ENCODE assay signal across 21 cellular contexts in genomic region chr20:62242196-62242595, GRCh38. TPM values are rescaled to one million over a fixed set of nuclear protein-coding genes. Genes with fewer than 3 reads are reported as not detected.
A peak's percentile ranks its signal among the peaks of the same experiment; 100 is the strongest.
DNase-seq lines count a peak whose midpoint lies in the region; ATAC-seq and TF ChIP-seq lines count a peak whose summit lies in the region.
"Had no signal": no experiment of that assay in that cellular context is flagged by ENCODE, and none has a peak within 500 bp of the region (broad histone marks: within the 10 kb centered on the region; RNA-seq: fewer than 3 reads in every experiment).

No MANE protein-coding gene starts in this region.

- no peak overlapping the region for H3K4me3 ChIP-seq in heart right ventricle
- no peak overlapping the region for H3K4me3 ChIP-seq in mucosa of rectum (ENCODE audit: low read length in 2 of 2)
- H3K4me3 ChIP-seq in transverse colon, result no peak overlapping the region
- H3K4me3 ChIP-seq: tibial nerve had no signal

- H3K9ac ChIP-seq in mucosa of rectum (ENCODE audit: low read depth in 1 of 2, low read length in 2 of 2), result no peak overlapping the region

- no peak for TF ChIP-seq POLR2A in transverse colon (IDR thresholded peaks at IDR 0.05)

- peak overlapping the region in 3 of 5 experiments; percentile 29 to 54 (median 38) for H3K27ac Mint-ChIP-seq in brain
- H3K27ac Mint-ChIP-seq: activated CD4-positive, alpha-beta memory T cell treated with anti-CD3 and anti-CD28 coated beads, Interleukin-2, amount 10 ng/mL, durations not matched to agents 7 days and 5 days; activated naive CD8-positive, alpha-beta T cell treated with anti-CD3 and anti-CD28 coated beads, Interleukin-2, amount 50 U/mL, for 24 hours; stimulated activated effector memory CD8-positive, alpha-beta T cell treated with anti-CD3 and anti-CD28 coated beads, Interleukin-12 subunit alpha, Interleukin-12 subunit beta, amount 100 ng/mL, for 72 hours had no signal

- intact Hi-C loops in heart right ventricle (cut with DNase I), result loop anchor here in 1 of 10 donors (5.0 kb wide), 1 partner anchor 60 kb away; the partner anchor contains the start of gene MTG2
- intact Hi-C loops in left cardiac atrium (cut with DNase I), result no loop called here
- intact Hi-C loops in transverse colon (cut with DNase I; ENCODE audit: low total_unique reads), result loop anchor here (10.0 kb wide), 1 partner anchor 477 kb away; no protein-coding TSS in a partner anchor

- H3K36me3 ChIP-seq in heart right ventricle (peaks cover 0 to 29% (median 0%) of the 10 kb centered on the region in 9 donors), mucosa of rectum (ENCODE audit: control insufficient read depth in 2 of 2, insufficient read depth in 2 of 2, low read length in 2 of 2) (peaks cover 9 to 22% of the 10 kb centered on the region in 2 donors), transverse colon (no peaks in the 10 kb centered on the region)

- peaks cover 4% of the 10 kb centered on the region for H3K27me3 Mint-ChIP-seq in brain
- H3K27me3 Mint-ChIP-seq: activated CD4-positive, alpha-beta memory T cell treated with anti-CD3 and anti-CD28 coated beads, Interleukin-2, amount 10 ng/mL, durations not matched to agents 7 days and 5 days; activated naive CD8-positive, alpha-beta T cell treated with anti-CD3 and anti-CD28 coated beads, Interleukin-2, amount 50 U/mL, for 24 hours had no signal

- H3K4me1 Mint-ChIP-seq in brain, result peaks cover 53% of the 10 kb centered on the region

- H3K27me3 ChIP-seq in heart right ventricle (no peaks in the 10 kb centered on the region), mucosa of rectum (ENCODE audit: control insufficient read depth in 2 of 2, insufficient read depth in 2 of 2, low read length in 2 of 2) (no peaks in the 10 kb centered on the region), transverse colon (no peaks in the 10 kb centered on the region)
- H3K27me3 ChIP-seq: tibial nerve had no signal

- ATAC-seq in heart right ventricle, result peak in 2 of 8 donors; percentile 2 to 19
- no peak for ATAC-seq in left cardiac atrium
- ATAC-seq: activated naive CD8-positive, alpha-beta T cell treated with anti-CD3 and anti-CD28 coated beads, Interleukin-2, amount 50 U/mL, for 24 hours; left lobe of liver; PC-3; stimulated activated effector memory CD8-positive, alpha-beta T cell treated with anti-CD3 and anti-CD28 coated beads, Interleukin-12 subunit alpha, Interleukin-12 subunit beta, amount 100 ng/mL, for 72 hours had no signal

- H3K9me3 ChIP-seq in heart right ventricle, result no peaks in the 10 kb centered on the region
- no peaks in the 10 kb centered on the region for H3K9me3 ChIP-seq in mucosa of rectum (ENCODE audit: control insufficient read depth in 2 of 2, low read length in 2 of 2)
- no peaks in the 10 kb centered on the region for H3K9me3 ChIP-seq in transverse colon
- H3K9me3 ChIP-seq: tibial nerve had no signal

- DNase-seq in heart right ventricle (peak in 1 of 2 donors; percentile 5), left cardiac atrium (no peak), transverse colon (no peak), DMS153 treated with DMSO at 0.1 percent for 48 hours (lab: John Stamatoyannopoulos, UW; ENCODE audit: unreplicated experiment) (no peak), T1000 (lab: John Stamatoyannopoulos, UW) (no peak)
- no peak for DNase-seq in effector CD8-positive, alpha-beta T cell (lab: John Stamatoyannopoulos, UW)
- DNase-seq: activated CD4-positive, alpha-beta memory T cell treated with anti-CD3 and anti-CD28 coated beads, Interleukin-2, amount 10 ng/mL, durations not matched to agents 7 days and 5 days; activated naive CD8-positive, alpha-beta T cell treated with anti-CD3 and anti-CD28 coated beads, Interleukin-2, amount 50 U/mL, for 24 hours; activated T-cell treated with anti-CD3 and anti-CD28 coated beads, Interleukin-2, amount 50 U/mL, for 48 hours; DMS79 treated with DMSO at 0.1 percent for 48 hours; Kasumi-1; NCI-H1105 treated with DMSO at 0.1 percent for 48 hours; NCI-H526 treated with DMSO at 0.1 percent for 48 hours; PC-3; posterior cingulate gyrus had no signal

- no peak for TF ChIP-seq CTCF in heart right ventricle (IDR thresholded peaks at IDR 0.05)
- TF ChIP-seq CTCF in brain (conservative IDR thresholded peaks at IDR 0.05), result no peak
- TF ChIP-seq CTCF in transverse colon (IDR thresholded peaks at IDR 0.05), result no peak

- TF ChIP-seq EP300 in transverse colon (IDR thresholded peaks at IDR 0.05; ENCODE audit: low read depth), result no peak

- peak overlapping the region; percentile 25 to 94 (median 68) for H3K27ac ChIP-seq in heart right ventricle
- peak overlapping the region; percentile 71 to 76 for H3K27ac ChIP-seq in mucosa of rectum (ENCODE audit: low read depth in 2 of 2, low read length in 2 of 2)
- H3K27ac ChIP-seq in transverse colon, result peak overlapping the region; percentile 69 to 96 (median 78)
- H3K27ac ChIP-seq: tibial nerve had no signal

- in situ Hi-C loops in transverse colon (cut with MboI; ENCODE audit: low pct_ligation_motif_present in 1 of 4, low pct_unique_long_range_greater_than_20kb in 1 of 4, low sequenced_read_pairs in 3 of 4), result no loop called here

- 51 to 57% methylated on average over 6 of the region's 6 CpGs for WGBS in heart right ventricle, 2 donors
- WGBS in transverse colon (ENCODE audit: low coverage in 1 of 2), 2 donors, result 76 to 82% methylated on average over 4 to 6 of the region's 6 CpGs

- peaks cover 20% of the 10 kb centered on the region for H3K36me3 Mint-ChIP-seq in brain

- H3K4me3 Mint-ChIP-seq in brain, result peak overlapping the region; percentile 18 to 77 (median 54)
- H3K4me3 Mint-ChIP-seq: activated CD4-positive, alpha-beta memory T cell treated with anti-CD3 and anti-CD28 coated beads, Interleukin-2, amount 10 ng/mL, durations not matched to agents 7 days and 5 days; activated naive CD8-positive, alpha-beta T cell treated with anti-CD3 and anti-CD28 coated beads, Interleukin-2, amount 50 U/mL, for 24 hours; stimulated activated effector memory CD8-positive, alpha-beta T cell treated with anti-CD3 and anti-CD28 coated beads, Interleukin-12 subunit alpha, Interleukin-12 subunit beta, amount 100 ng/mL, for 72 hours had no signal

- no peaks in the 10 kb centered on the region for H3K9me3 Mint-ChIP-seq in brain
- H3K9me3 Mint-ChIP-seq: activated CD4-positive, alpha-beta memory T cell treated with anti-CD3 and anti-CD28 coated beads, Interleukin-2, amount 10 ng/mL, durations not matched to agents 7 days and 5 days; activated naive CD8-positive, alpha-beta T cell treated with anti-CD3 and anti-CD28 coated beads, Interleukin-2, amount 50 U/mL, for 24 hours; stimulated activated effector memory CD8-positive, alpha-beta T cell treated with anti-CD3 and anti-CD28 coated beads, Interleukin-12 subunit alpha, Interleukin-12 subunit beta, amount 100 ng/mL, for 72 hours had no signal

- H3K4me1 ChIP-seq in heart right ventricle, result peaks cover 20 to 92% (median 80%) of the 10 kb centered on the region in 9 donors
- peaks cover 34 to 38% of the 10 kb centered on the region in 2 donors for H3K4me1 ChIP-seq in mucosa of rectum (ENCODE audit: control insufficient read depth in 2 of 2, insufficient read depth in 2 of 2, low read length in 2 of 2)
- peaks cover 20 to 57% (median 31%) of the 10 kb centered on the region in 4 donors for H3K4me1 ChIP-seq in transverse colon

RNA-seq across cellular contexts. Expression of gene OSBPL2, which starts 3.9 kb away (rescaled TPM):
- total RNA-seq in heart right ventricle (10 to 100 TPM; 35.4 to 55.7 (median 41.7) TPM), left cardiac atrium (10 to 100 TPM; 40.1 to 41.2 TPM), transverse colon (100 to 1,000 TPM in 1 of 4 donors, 10 to 100 TPM in 3; 36.2 to 101 (median 73.3) TPM)
- polyA plus RNA-seq in heart right ventricle (10 to 100 TPM; 12.6 to 30.3 TPM), brain (ENCODE audit: insufficient read depth, low read depth, low replicate concordance) (54.9 TPM)

RNA-seq across cellular contexts. Expression of gene HRH3, which starts 22.1 kb away (rescaled TPM):
- total RNA-seq in heart right ventricle (not detected), left cardiac atrium (not detected), transverse colon (not detected)
- polyA plus RNA-seq in heart right ventricle (not detected), brain (ENCODE audit: insufficient read depth, low read depth, low replicate concordance) (30.9 TPM)
- total RNA-seq: activated CD4-positive, alpha-beta memory T cell treated with anti-CD3 and anti-CD28 coated beads, Interleukin-2, amount 10 ng/mL, durations not matched to agents 7 days and 5 days; fibroblast of villous mesenchyme; left lobe of liver; PC-3; tibial nerve had no signal

RNA-seq across cellular contexts. Expression of gene MTG2, which starts 59.4 kb away (rescaled TPM):
- 10 to 100 TPM; 21.5 to 30.4 (median 28.2) TPM for total RNA-seq in heart right ventricle
- polyA plus RNA-seq in heart right ventricle, result 10 to 100 TPM; 25.4 to 55.5 TPM
- total RNA-seq in left cardiac atrium, result 10 to 100 TPM; 19.1 to 28.9 TPM
- polyA plus RNA-seq in brain (ENCODE audit: insufficient read depth, low read depth, low replicate concordance), result 47.9 TPM
- 10 to 100 TPM in 3 of 4 donors, 1 to 10 TPM in 1; 9.8 to 58.0 (median 23.1) TPM for total RNA-seq in transverse colon
